ENCODE assay signal across 9 cellular contexts in the genomic region with DNA sequence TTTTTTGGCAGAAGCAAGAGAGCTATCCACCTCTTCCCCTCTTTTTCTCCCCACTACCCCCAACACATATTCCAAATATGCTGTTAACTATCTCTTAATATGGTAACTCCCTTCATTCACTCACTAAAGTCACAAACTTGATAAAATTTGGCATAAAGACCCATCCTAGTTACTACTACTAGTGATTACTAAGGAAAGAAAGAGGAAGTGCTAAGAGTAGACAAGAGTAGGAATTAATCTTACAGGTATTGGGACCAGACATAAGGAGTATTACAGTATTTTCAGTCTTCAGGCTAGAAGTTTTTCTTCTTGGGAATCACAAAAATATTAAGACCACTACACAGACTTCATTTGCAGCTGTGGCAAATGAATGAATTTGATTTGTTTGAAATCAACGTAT. TPM values are rescaled to one million over a fixed set of nuclear protein-coding genes. Genes with fewer than 3 reads are reported as not detected.
DNase-seq lines count a peak whose midpoint lies in the region; ATAC-seq and TF ChIP-seq lines count a peak whose summit lies in the region.
"Had no signal": no experiment of that assay in that cellular context is flagged by ENCODE, and none has a peak within 500 bp of the region (broad histone marks: within the 10 kb centered on the region; RNA-seq: fewer than 3 reads in every experiment).

No MANE protein-coding gene starts in this region.

- H3K27me3 Mint-ChIP-seq in osteocyte (ENCODE audit: unreplicated experiment), result no peaks in the 10 kb centered on the region

- POLR2A ChIA-PET in OCI-LY7 (lab: Charles Lee), result interaction anchor here (0.7 to 1.9 kb wide), 3 partner anchors 12 to 568 kb away, joined by 4 to 6 read pairs (median 4); no protein-coding TSS in a partner anchor

- no peaks in the 10 kb centered on the region for H3K9me2 ChIP-seq in OCI-LY7 (ENCODE audit: insufficient read depth, low read length)

- H3K9me3 Mint-ChIP-seq in osteocyte (ENCODE audit: unreplicated experiment), result no peaks in the 10 kb centered on the region
- H3K9me3 Mint-ChIP-seq: nephron had no signal

- BruUV-seq in OCI-LY7 (replicated peaks; lab: Mats Ljungman, UMichigan), result no TSS peak

- H3K4me1 ChIP-seq in DND-41 (ENCODE audit: insufficient read depth, low read length) (peaks cover 34% of the 10 kb centered on the region), OCI-LY7 (ENCODE audit: insufficient read depth, low read length, poor library complexity, severe bottlenecking) (peaks cover 40% of the 10 kb centered on the region), psoas muscle (peaks cover 13% of the 10 kb centered on the region)

- H3K4me2 ChIP-seq in DND-41 (ENCODE audit: insufficient read depth, low read length) (peak overlapping the region; percentile 98), OCI-LY7 (ENCODE audit: low read length) (peak overlapping the region; percentile 99)

- H2AFZ ChIP-seq in DND-41 (ENCODE audit: low read depth, low read length), result 0 out of 2 replicates have a peak overlapping the region, but pooled peaks have one; percentile 88
- H2AFZ ChIP-seq in OCI-LY7 (ENCODE audit: low read length), result peak overlapping the region; percentile 82; the same call in 1 of the 2 replicates

- H3K36me3 ChIP-seq in DND-41 (ENCODE audit: insufficient read depth, low read length), result no peaks in the 10 kb centered on the region
- no peaks in the 10 kb centered on the region for H3K36me3 ChIP-seq in OCI-LY7 (ENCODE audit: insufficient read depth, low read length)
- H3K36me3 ChIP-seq in psoas muscle (ENCODE audit: insufficient read depth in 1 of 2, low read depth in 1 of 2), result no peaks in the 10 kb centered on the region

- 28 to 53% (median 33%) methylated on average over 1 of the region's 1 CpG for WGBS in psoas muscle, 3 donors

- TF ChIP-seq CTCF in DND-41 (IDR thresholded peaks at IDR 0.05; ENCODE audit: borderline replicate concordance, extremely low read depth, low read length, poor library complexity, severe bottlenecking), result no peak
- no peak for TF ChIP-seq CTCF in OCI-LY7 (conservative IDR thresholded peaks at IDR 0.05; ENCODE audit: low read length)
- no peak for TF ChIP-seq CTCF in fibroblast of the aortic adventitia (IDR thresholded peaks at IDR 0.05; ENCODE audit: insufficient read depth, low read length)
- TF ChIP-seq CTCF in psoas muscle (IDR thresholded peaks at IDR 0.05), result no peak
- TF ChIP-seq CTCF in osteocyte (IDR thresholded peaks at IDR 0.05), result no peak

- no peaks in the 10 kb centered on the region for H4K20me1 ChIP-seq in DND-41 (ENCODE audit: insufficient read depth, low read length)
- no peaks in the 10 kb centered on the region for H4K20me1 ChIP-seq in OCI-LY7 (ENCODE audit: insufficient read depth, low read length)

- H3K9me3 ChIP-seq in DND-41 (ENCODE audit: insufficient read depth, low read length, severe bottlenecking) (no peaks in the 10 kb centered on the region), OCI-LY7 (ENCODE audit: low read length) (no peaks in the 10 kb centered on the region), psoas muscle (no peaks in the 10 kb centered on the region)

- H3K9ac ChIP-seq in DND-41 (ENCODE audit: low read depth, low read length), result peak overlapping the region; percentile 60; the same call in 1 of the 2 replicates

- H3K27me3 ChIP-seq in DND-41 (ENCODE audit: insufficient read depth, low read length, poor library complexity), result peaks cover 13% of the 10 kb centered on the region
- no peaks in the 10 kb centered on the region for H3K27me3 ChIP-seq in psoas muscle (ENCODE audit: insufficient read depth in 3 of 3, low read length in 2 of 3)

- H3K27ac Mint-ChIP-seq in osteocyte (ENCODE audit: unreplicated experiment), result no peak overlapping the region
- H3K27ac Mint-ChIP-seq: nephron had no signal

- CTCF ChIA-PET in OCI-LY7 (lab: Charles Lee; ENCODE audit: unreplicated experiment), result no interaction called here

- DNase-seq in DND-41, result no peak
- no peak for DNase-seq in OCI-LY7 (ENCODE audit: low spot score)
- DNase-seq in fibroblast of the aortic adventitia (ENCODE audit: low read depth), result peak; percentile 27
- DNase-seq in psoas muscle, result no peak
- no peak for DNase-seq in nucleus accumbens (lab: John Stamatoyannopoulos, UW)
- no peak for DNase-seq in AG20443 (ENCODE audit: low spot score)
- no peak for DNase-seq in NK-92 (lab: John Stamatoyannopoulos, UW; ENCODE audit: unreplicated experiment)
- DNase-seq in osteocyte (ENCODE audit: extremely low spot score, unreplicated experiment), result no peak

- H3K4me3 ChIP-seq in DND-41 (ENCODE audit: low read depth in 1 of 2, low read length in 2 of 2) (peak overlapping the region in 1 of 2 experiments; percentile 80; a peak in 2 of 4 replicates), OCI-LY7 (ENCODE audit: low read depth, low read length, poor library complexity, severe bottlenecking) (peak overlapping the region; percentile 71), fibroblast of the aortic adventitia (ENCODE audit: low read depth, low read length) (peak overlapping the region; percentile 73), psoas muscle (peak overlapping the region; percentile 67)

- H3K4me3 Mint-ChIP-seq in osteocyte (ENCODE audit: unreplicated experiment), result no peak overlapping the region
- H3K4me3 Mint-ChIP-seq: nephron had no signal

- peaks cover 15% of the 10 kb centered on the region for H3K4me1 Mint-ChIP-seq in osteocyte (ENCODE audit: unreplicated experiment)

- H3K79me2 ChIP-seq in DND-41 (ENCODE audit: insufficient read depth, low read length), result no peaks in the 10 kb centered on the region
- H3K79me2 ChIP-seq in OCI-LY7 (ENCODE audit: insufficient read depth, low read depth, low read length), result peaks cover 22% of the 10 kb centered on the region; the same call in 1 of the 2 replicates

- H3K36me3 Mint-ChIP-seq in osteocyte (ENCODE audit: unreplicated experiment), result no peaks in the 10 kb centered on the region

- intact Hi-C loops in OCI-LY7 (cut with micrococcal nuclease; ENCODE audit: unreplicated experiment) (no loop called here), psoas muscle (cut with DNase I) (loop anchor here in 1 of 2 donors (10.0 kb wide), 1 partner anchor 265 kb away; no protein-coding TSS in a partner anchor)

- H3K27ac ChIP-seq in DND-41 (ENCODE audit: low read length) (no peak overlapping the region), OCI-LY7 (ENCODE audit: low read depth, low read length, poor library complexity, severe bottlenecking) (no peak overlapping the region), psoas muscle (no peak overlapping the region)

- ATAC-seq in DND-41 (ENCODE audit: insufficient read depth, low read depth), result no peak
- no peak for ATAC-seq in psoas muscle

RNA-seq across cellular contexts. Expression of a gene that starts 2.2 kb away (rescaled TPM):
- total RNA-seq in OCI-LY7 (2014; rRNA removed; shearing (Covaris generic)), result 18.1 and 23.0 TPM in 2 replicates
- total RNA-seq in OCI-LY7 (2022) (13.9 and 14.3 TPM in 2 replicates), fibroblast of the aortic adventitia (ENCODE audit: low replicate concordance) (40.8 and 64.9 TPM in 2 replicates), psoas muscle (under 1 TPM; 0.24 to 0.59 (median 0.30) TPM), osteocyte (4.7 and 6.6 TPM in 2 replicates)
- polyA plus RNA-seq in psoas muscle, result under 1 TPM; 0.06 to 0.17 (median 0.08) TPM
